19 cellular contexts compared by ENCODE assay signal in the genomic region with DNA sequence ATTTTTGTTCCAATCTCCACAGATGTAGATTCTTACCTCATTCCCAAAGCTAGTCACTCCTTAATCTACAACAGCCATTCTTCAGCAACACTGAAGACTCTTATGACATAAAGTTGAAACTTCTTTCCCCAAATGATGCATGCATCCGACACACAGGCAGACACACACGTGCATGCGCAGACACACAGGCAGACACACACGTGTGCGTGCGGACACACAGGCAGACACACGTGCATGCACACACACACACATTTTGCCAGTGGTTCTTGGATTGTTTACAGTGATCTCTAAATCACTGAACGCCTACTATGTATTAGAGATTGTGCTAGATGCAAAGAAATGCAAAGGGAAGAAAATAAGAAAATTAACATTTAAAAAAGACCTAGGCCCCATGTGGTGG. TPM values are rescaled to one million over a fixed set of nuclear protein-coding genes. Genes with fewer than 3 reads are reported as not detected.
A peak's percentile ranks its signal among the peaks of the same experiment; 100 is the strongest.
DNase-seq lines count a peak whose midpoint lies in the region; ATAC-seq, FAIRE-seq and TF ChIP-seq lines count a peak whose summit lies in the region.
"Had no signal": no experiment of that assay in that cellular context is flagged by ENCODE, and none has a peak within 500 bp of the region (broad histone marks: within the 10 kb centered on the region; RNA-seq: fewer than 3 reads in every experiment).

No MANE protein-coding gene starts in this region.

- H2AFZ ChIP-seq in mesenchymal stem cell (ENCODE audit: low read depth, low read length) = no peak overlapping the region
- H2AFZ ChIP-seq: GM23248 had no signal

- FAIRE-seq in HTR-8/SVneo (lab: Jason Lieb, UNC) = peak; percentile 26
- FAIRE-seq: GM12891, GM18507, H54 had no signal

- H3K27me3 ChIP-seq in RWPE2 (ENCODE audit: insufficient read depth, poor library complexity, severe bottlenecking) (no peaks in the 10 kb centered on the region), mesenchymal stem cell (ENCODE audit: control insufficient read depth in 1 of 2, insufficient read depth in 1 of 2, low read length in 2 of 2) (no peaks in the 10 kb centered on the region), dorsolateral prefrontal cortex (no peaks in the 10 kb centered on the region)

- WGBS in mesenchymal stem cell = 96% methylated on average over 7 of the region's 8 CpGs

- DNase-seq in HTR-8/SVneo (ENCODE audit: insufficient read length, low spot score) (no peak), RWPE2 (ENCODE audit: low spot score) (peak; percentile 33), mesenchymal stem cell (no peak), iPS-NIHi7 (ENCODE audit: extremely low spot score) (no peak), dorsolateral prefrontal cortex (no peak)
- no peak for DNase-seq in activated CD8-positive, alpha-beta memory T cell treated with anti-CD3 and anti-CD28 coated beads, Interleukin-2, amount 50 U/mL, for 4 hours
- DNase-seq: C1 segment of cervical spinal cord; Calu3; CD4-positive, alpha-beta memory T cell; COR-L47; DMS53; DMS79 treated with DMSO at 0.1 percent for 48 hours; GF-D8; GM23248; HFFc6 had no signal

- H3K4ac ChIP-seq in mesenchymal stem cell (ENCODE audit: low read depth in 1 of 2, low read length in 2 of 2) = no peak overlapping the region

- no peak overlapping the region for H3K23ac ChIP-seq in mesenchymal stem cell (ENCODE audit: low read length in 2 of 2)

- peak overlapping the region; percentile 24 for H4K8ac ChIP-seq in mesenchymal stem cell (ENCODE audit: low read length)

- no peak overlapping the region for H2BK120ac ChIP-seq in mesenchymal stem cell (ENCODE audit: low read depth, low read length)

- H3K18ac ChIP-seq in mesenchymal stem cell (ENCODE audit: low read depth in 1 of 2, low read length in 2 of 2) = no peak overlapping the region

- H3K27ac ChIP-seq in RWPE2 (ENCODE audit: poor library complexity, severe bottlenecking) (no peak overlapping the region), mesenchymal stem cell (ENCODE audit: low read length, poor library complexity, severe bottlenecking) (no peak overlapping the region), dorsolateral prefrontal cortex (no peak overlapping the region)
- H3K27ac ChIP-seq: GM23248 had no signal

- H3K4me3 ChIP-seq in RWPE2 (ENCODE audit: severe bottlenecking) (no peak overlapping the region), mesenchymal stem cell (ENCODE audit: insufficient read depth in 1 of 2, low read depth in 1 of 2, low read length in 2 of 2) (no peak overlapping the region), dorsolateral prefrontal cortex (no peak overlapping the region)
- H3K4me3 ChIP-seq: GM23248, HAP-1 had no signal

- peaks cover 1% of the 10 kb centered on the region for H3K4me1 ChIP-seq in RWPE2 (ENCODE audit: insufficient read depth, poor library complexity, severe bottlenecking)
- no peaks in the 10 kb centered on the region for H3K4me1 ChIP-seq in mesenchymal stem cell (ENCODE audit: control insufficient read depth, insufficient read depth, low read depth, low read length)

- no peak overlapping the region for H3K4me2 ChIP-seq in mesenchymal stem cell (ENCODE audit: low read length, poor library complexity, severe bottlenecking)

- no peak overlapping the region for H2BK12ac ChIP-seq in mesenchymal stem cell (ENCODE audit: low read length in 2 of 2)

- intact Hi-C loops in dorsolateral prefrontal cortex (cut with DNase I) = no loop called here

- H3K36me3 ChIP-seq in RWPE2 (ENCODE audit: low read depth) = no peaks in the 10 kb centered on the region
- H3K36me3 ChIP-seq in mesenchymal stem cell (ENCODE audit: control insufficient read depth in 1 of 2, insufficient read depth in 2 of 2, low read depth in 1 of 2, low read length in 2 of 2) = no peaks in the 10 kb centered on the region
- H3K36me3 ChIP-seq: HAP-1 had no signal

- peak overlapping the region; percentile 73 for H4K91ac ChIP-seq in mesenchymal stem cell (ENCODE audit: low read length)

- peak overlapping the region in 1 of 2 experiments; percentile 19 for H3K14ac ChIP-seq in mesenchymal stem cell (ENCODE audit: low read length in 2 of 2)

- no peak for ATAC-seq in RWPE2 (ENCODE audit: low read depth)

- H3K79me1 ChIP-seq in mesenchymal stem cell (replicated peaks; ENCODE audit: low read length, poor library complexity, severe bottlenecking) = no peaks in the 10 kb centered on the region

- H2AK5ac ChIP-seq in mesenchymal stem cell (ENCODE audit: low read length, severe bottlenecking) = no peak overlapping the region

- TF ChIP-seq CTCF in RWPE2 (IDR thresholded peaks at IDR 0.05; ENCODE audit: poor library complexity, severe bottlenecking) = no peak
- no peak for TF ChIP-seq CTCF in dorsolateral prefrontal cortex (IDR thresholded peaks at IDR 0.05 in 54 of 56, conservative IDR thresholded peaks at IDR 0.05 in 2 of 56; ENCODE audit: low read depth in 1 of 56, partially characterized antibody in 56 of 56)

- H3K9ac ChIP-seq in mesenchymal stem cell (ENCODE audit: low read length) = no peak overlapping the region
- H3K9ac ChIP-seq: GM23248 had no signal

- H2BK5ac ChIP-seq in mesenchymal stem cell (ENCODE audit: low read depth, low read length, poor library complexity, severe bottlenecking) = no peak overlapping the region

- H2BK15ac ChIP-seq in mesenchymal stem cell (ENCODE audit: low read depth, poor library complexity, severe bottlenecking) = no peak overlapping the region

- H3K9me3 ChIP-seq in RWPE2 (ENCODE audit: severe bottlenecking) (no peaks in the 10 kb centered on the region), mesenchymal stem cell (ENCODE audit: control insufficient read depth, low read length) (no peaks in the 10 kb centered on the region)
- H3K9me3 ChIP-seq: HAP-1 had no signal

RNA-seq across cellular contexts. Expression of a gene that starts 9.0 kb away (rescaled TPM):
- 50.9 TPM for polyA plus RNA-seq in mesenchymal stem cell (2013, experiment 1 of 2)
- polyA plus RNA-seq in mesenchymal stem cell (2013, experiment 2 of 2) = 50.8 TPM
- total RNA-seq in dorsolateral prefrontal cortex = 10 to 100 TPM; 43.4 to 98.1 (median 66.6) TPM

RNA-seq across cellular contexts. Expression of a gene that starts 45.5 kb away (rescaled TPM):
- polyA plus RNA-seq in mesenchymal stem cell (2013, experiment 1 of 2) = 30.3 TPM
- polyA plus RNA-seq in mesenchymal stem cell (2013, experiment 2 of 2) = 30.4 TPM
- total RNA-seq in dorsolateral prefrontal cortex = 10 to 100 TPM in 70 of 120 experiments, 1 to 10 TPM in 50; 6.3 to 15.8 (median 10.3) TPM
